In genomic region chr1:225565845-225566244, GRCh38 we compare ENCODE assay signal across 12 cellular contexts.
A peak's percentile ranks its signal among the peaks of the same experiment; 100 is the strongest.
DNase-seq lines count a peak whose midpoint lies in the region; ATAC-seq and TF ChIP-seq lines count a peak whose summit lies in the region.
"Had no signal": no experiment of that assay in that cellular context is flagged by ENCODE, and none has a peak within 500 bp of the region (broad histone marks: within the 10 kb centered on the region; RNA-seq: fewer than 3 reads in every experiment).

No MANE protein-coding gene starts in this region.

- BruUV-seq in IMR-90 (replicated peaks; lab: Mats Ljungman, UMichigan), result no TSS peak
- no TSS peak for BruUV-seq in mammary epithelial cell (replicated peaks; lab: Mats Ljungman, UMichigan)

- H3K9me1 ChIP-seq in IMR-90 (ENCODE audit: insufficient read depth, low read length), result peaks cover 18% of the 10 kb centered on the region

- H3K23ac ChIP-seq in IMR-90 (ENCODE audit: low read depth, low read length), result no peak overlapping the region

- H3K9me3 ChIP-seq in IMR-90 (ENCODE audit: control insufficient read depth, insufficient read depth, low read length) (no peaks in the 10 kb centered on the region), adipocyte (ENCODE audit: control insufficient read depth, low read length) (no peaks in the 10 kb centered on the region), subcutaneous abdominal adipose tissue (ENCODE audit: control insufficient read depth in 5 of 5, low read length in 5 of 5) (no peaks in the 10 kb centered on the region), mammary epithelial cell (replicated peaks; ENCODE audit: insufficient read depth, low read length) (no peaks in the 10 kb centered on the region)
- H3K9me3 ChIP-seq: ascending aorta had no signal

- H3K27ac ChIP-seq in IMR-90 (ENCODE audit: insufficient read depth, low read length), result no peak overlapping the region
- peak overlapping the region; percentile 71 for H3K27ac ChIP-seq in subcutaneous abdominal adipose tissue (ENCODE audit: low read depth, low read length)
- no peak overlapping the region for H3K27ac ChIP-seq in mammary epithelial cell (ENCODE audit: insufficient read depth, low read depth, low read length)
- H3K27ac ChIP-seq: ascending aorta had no signal

- H3K4me2 ChIP-seq in IMR-90 (ENCODE audit: low read depth, low read length) (no peak overlapping the region), mammary epithelial cell (ENCODE audit: insufficient read depth, low read depth, low read length) (no peak overlapping the region)

- H3K56ac ChIP-seq in IMR-90 (ENCODE audit: extremely low read depth, insufficient read depth, low read length), result no peak overlapping the region

- intact Hi-C loops in IMR-90 (cut with micrococcal nuclease) (loop anchor here (5.0 kb wide), 1 partner anchor 81 kb away; no protein-coding TSS in a partner anchor), left ventricle myocardium superior (cut with micrococcal nuclease) (no loop called here), mammary epithelial cell (cut with micrococcal nuclease) (no loop called here)

- H3K9ac ChIP-seq in IMR-90 (ENCODE audit: low read depth, low read length) (no peak overlapping the region), adipocyte (ENCODE audit: low read length) (peak overlapping the region; percentile 82), subcutaneous abdominal adipose tissue (ENCODE audit: low read length in 5 of 5) (peak overlapping the region in 2 of 5 donors; percentile 30 to 62), mammary epithelial cell (ENCODE audit: insufficient read depth, low read length) (no peak overlapping the region)

- peaks cover 11% of the 10 kb centered on the region for H3K36me3 ChIP-seq in IMR-90 (ENCODE audit: control insufficient read depth, insufficient read depth, low read length)
- H3K36me3 ChIP-seq in adipocyte (ENCODE audit: control insufficient read depth, insufficient read depth, low read length, severe bottlenecking), result no peaks in the 10 kb centered on the region
- H3K36me3 ChIP-seq in subcutaneous abdominal adipose tissue (ENCODE audit: control insufficient read depth in 5 of 5, insufficient read depth in 5 of 5, low read length in 5 of 5), result no peaks in the 10 kb centered on the region
- no peaks in the 10 kb centered on the region for H3K36me3 ChIP-seq in mammary epithelial cell (ENCODE audit: insufficient read depth, low read length)

- H2BK15ac ChIP-seq in IMR-90 (ENCODE audit: low read depth, low read length), result no peak overlapping the region

- H2BK20ac ChIP-seq in IMR-90 (ENCODE audit: low read depth, low read length), result no peak overlapping the region

- H2BK120ac ChIP-seq in IMR-90 (ENCODE audit: low read depth, low read length), result no peak overlapping the region

- ATAC-seq in IMR-90 (ENCODE audit: low read depth), result peak; percentile 29; the same call in 1 of the 2 replicates
- ATAC-seq in left ventricle myocardium superior, result peak; percentile 87
- no peak for ATAC-seq in GM21717 (IDR thresholded peaks at IDR 0.05; ENCODE audit: unreplicated experiment)
- no peak for ATAC-seq in GM18870 (IDR thresholded peaks at IDR 0.05; ENCODE audit: unreplicated experiment)

- dilution Hi-C loops in IMR-90 (cut with HindIII; ENCODE audit: low sequenced_read_pairs, unreplicated experiment) (no loop called here), mammary epithelial cell (cut with HindIII; ENCODE audit: low sequenced_read_pairs) (no loop called here)

- H3K4me1 ChIP-seq in IMR-90 (ENCODE audit: control insufficient read depth, insufficient read depth, low read length) (peaks cover 1% of the 10 kb centered on the region; the same call in 1 of the 2 replicates), adipocyte (ENCODE audit: control insufficient read depth, insufficient read depth, low read length) (peaks cover 42% of the 10 kb centered on the region), subcutaneous abdominal adipose tissue (ENCODE audit: control insufficient read depth in 5 of 5, insufficient read depth in 5 of 5, low read length in 5 of 5) (peaks cover 5 to 23% (median 9%) of the 10 kb centered on the region in 5 donors), mammary epithelial cell (ENCODE audit: insufficient read depth, low read length) (no peaks in the 10 kb centered on the region)

- 77% methylated on average over 3 of the region's 7 CpGs; no CpG with 5 or more reads in 1 of the 2 experiments for WGBS in IMR-90 (ENCODE audit: extremely low coverage in 2 of 2, insufficient read length in 1 of 2), 2 experiments
- 99% methylated on average over 7 of the region's 7 CpGs for WGBS in mammary epithelial cell (ENCODE audit: low coverage, missing lambda C conversion rate)

- DNase-seq in IMR-90 (no peak), adipocyte (ENCODE audit: low read depth) (peak; percentile 33), left ventricle myocardium superior (no peak), NCI-H1930 (lab: John Stamatoyannopoulos, UW) (no peak), mammary epithelial cell (no peak)
- DNase-seq: activated B cell treated with CpG ODN at 0.5 μM for 24 hours; effector memory CD4-positive, alpha-beta T cell; substantia nigra had no signal

- no peak for TF ChIP-seq POLR2A in IMR-90 (IDR thresholded peaks at IDR 0.05; ENCODE audit: low read depth, low read length)

- TF ChIP-seq CTCF in IMR-90 (conservative IDR thresholded peaks at IDR 0.05; ENCODE audit: low read depth, low read length), result no peak
- no peak for TF ChIP-seq CTCF in mammary epithelial cell (conservative IDR thresholded peaks at IDR 0.05 in 1 of 2, IDR thresholded peaks at IDR 0.05 in 1 of 2; ENCODE audit: extremely low read depth in 1 of 2, insufficient read depth in 1 of 2, low read depth in 1 of 2, low read length in 2 of 2)

- no peak overlapping the region for H3K4ac ChIP-seq in IMR-90 (ENCODE audit: low read depth, low read length)

- H4K20me1 ChIP-seq in IMR-90 (ENCODE audit: insufficient read depth, low read length) (peaks cover 29% of the 10 kb centered on the region), mammary epithelial cell (ENCODE audit: insufficient read depth, low read length) (no peaks in the 10 kb centered on the region)

- in situ Hi-C loops in IMR-90 (cut with MboI; ENCODE audit: low sequenced_read_pairs), result no loop called here
- in situ Hi-C loops in mammary epithelial cell (cut with MboI; ENCODE audit: low sequenced_read_pairs in 2 of 2), result no loop called here

- H4K5ac ChIP-seq in IMR-90 (ENCODE audit: low read depth, low read length), result no peak overlapping the region

- POLR2A ChIA-PET in IMR-90 (lab: Charles Lee; ENCODE audit: unreplicated experiment), result no interaction called here

- TF ChIP-seq RAD21 in IMR-90 (IDR thresholded peaks at IDR 0.05; ENCODE audit: low read length), result no peak

- no peak overlapping the region for H2AK9ac ChIP-seq in IMR-90 (replicated peaks; ENCODE audit: low read depth, low read length, poor library complexity)

- no peak overlapping the region for H2AK5ac ChIP-seq in IMR-90 (ENCODE audit: low read depth, low read length)

- peaks cover 29 to 59% of the 10 kb centered on the region in 2 experiments for H3K79me1 ChIP-seq in IMR-90 (ENCODE audit: low read depth in 1 of 2, low read length in 2 of 2)

- H4K8ac ChIP-seq in IMR-90 (ENCODE audit: low read depth in 2 of 2, low read length in 2 of 2), result no peak overlapping the region

- no peaks in the 10 kb centered on the region for H3K27me3 ChIP-seq in IMR-90 (ENCODE audit: control insufficient read depth, insufficient read depth, low read length)
- H3K27me3 ChIP-seq in adipocyte (replicated peaks; ENCODE audit: control insufficient read depth, insufficient read depth, low read length), result no peaks in the 10 kb centered on the region
- H3K27me3 ChIP-seq in subcutaneous abdominal adipose tissue (ENCODE audit: control insufficient read depth in 5 of 5, insufficient read depth in 4 of 5, low read length in 5 of 5), result no peaks in the 10 kb centered on the region
- no peaks in the 10 kb centered on the region for H3K27me3 ChIP-seq in mammary epithelial cell (ENCODE audit: insufficient read depth, low read length)
- H3K27me3 ChIP-seq: ascending aorta had no signal

- CTCF ChIA-PET in IMR-90 (lab: Yijun Ruan, JAX), result no interaction called here
- CTCF ChIA-PET in mammary epithelial cell (lab: Charles Lee; ENCODE audit: low non-redundant PET), result no interaction called here

- no peak overlapping the region for H3K14ac ChIP-seq in IMR-90 (replicated peaks; ENCODE audit: low read depth, low read length)

- H4K91ac ChIP-seq in IMR-90 (ENCODE audit: insufficient read depth, low read depth, low read length), result no peak overlapping the region

- no peak overlapping the region for H3K18ac ChIP-seq in IMR-90 (ENCODE audit: low read depth, low read length)

- peaks cover 11% of the 10 kb centered on the region for H3K79me2 ChIP-seq in mammary epithelial cell (ENCODE audit: insufficient read depth, low read length)

- no peak overlapping the region for H3K4me3 ChIP-seq in IMR-90 (ENCODE audit: insufficient read depth, low read depth, low read length)
- peak overlapping the region; percentile 68 for H3K4me3 ChIP-seq in adipocyte (ENCODE audit: low read length)
- H3K4me3 ChIP-seq in subcutaneous abdominal adipose tissue (ENCODE audit: low read depth in 1 of 5, low read length in 5 of 5), result peak overlapping the region in 2 of 5 donors; percentile 33 to 48
- H3K4me3 ChIP-seq in mammary epithelial cell (replicated peaks in 1 of 3; ENCODE audit: insufficient read depth in 1 of 3, low read depth in 2 of 3, low read length in 3 of 3), result no peak overlapping the region
- H3K4me3 ChIP-seq: ascending aorta had no signal

- H2AFZ ChIP-seq in IMR-90 (replicated peaks; ENCODE audit: low read length, poor library complexity), result no peak overlapping the region
- H2AFZ ChIP-seq in mammary epithelial cell (ENCODE audit: low read depth, low read length), result no peak overlapping the region

- H2BK5ac ChIP-seq in IMR-90 (ENCODE audit: low read depth, low read length, poor library complexity, severe bottlenecking), result no peak overlapping the region

TF ChIP-seq in IMR-90, 13 proteins besides CTCF, POLR2A, EP300 and RAD21 (continues in another document):
- TF ChIP-seq RCOR1 (IDR thresholded peaks at IDR 0.05; ENCODE audit: insufficient replicate concordance, low read length), result no peak
- no peak for TF ChIP-seq RFX5 (IDR thresholded peaks at IDR 0.05; ENCODE audit: low read depth, low read length)
- no peak for TF ChIP-seq MAFK (IDR thresholded peaks at IDR 0.05; ENCODE audit: low read depth, low read length)
- TF ChIP-seq CEBPB (IDR thresholded peaks at IDR 0.05; ENCODE audit: low read depth, low read length), result no peak
- TF ChIP-seq, protein P1, sequence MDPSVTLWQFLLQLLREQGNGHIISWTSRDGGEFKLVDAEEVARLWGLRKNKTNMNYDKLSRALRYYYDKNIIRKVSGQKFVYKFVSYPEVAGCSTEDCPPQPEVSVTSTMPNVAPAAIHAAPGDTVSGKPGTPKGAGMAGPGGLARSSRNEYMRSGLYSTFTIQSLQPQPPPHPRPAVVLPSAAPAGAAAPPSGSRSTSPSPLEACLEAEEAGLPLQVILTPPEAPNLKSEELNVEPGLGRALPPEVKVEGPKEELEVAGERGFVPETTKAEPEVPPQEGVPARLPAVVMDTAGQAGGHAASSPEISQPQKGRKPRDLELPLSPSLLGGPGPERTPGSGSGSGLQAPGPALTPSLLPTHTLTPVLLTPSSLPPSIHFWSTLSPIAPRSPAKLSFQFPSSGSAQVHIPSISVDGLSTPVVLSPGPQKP (IDR thresholded peaks at IDR 0.05; ENCODE audit: borderline replicate concordance, low read depth, low read length), result no peak
- no peak for TF ChIP-seq SMC3 (IDR thresholded peaks at IDR 0.05; ENCODE audit: low read depth, low read length)
- no peak for TF ChIP-seq BHLHE40 (IDR thresholded peaks at IDR 0.05; ENCODE audit: low read depth, low read length)

Comparison
In these comparisons a context has a peak if more than half of its experiments do, and no peak if none do; other contexts are left out.
1. ATAC-seq: peak in IMR-90 (single experiment) and left ventricle myocardium superior (single experiment); none in GM21717 (single experiment) and GM18870 (single experiment).